In the genomic region with DNA sequence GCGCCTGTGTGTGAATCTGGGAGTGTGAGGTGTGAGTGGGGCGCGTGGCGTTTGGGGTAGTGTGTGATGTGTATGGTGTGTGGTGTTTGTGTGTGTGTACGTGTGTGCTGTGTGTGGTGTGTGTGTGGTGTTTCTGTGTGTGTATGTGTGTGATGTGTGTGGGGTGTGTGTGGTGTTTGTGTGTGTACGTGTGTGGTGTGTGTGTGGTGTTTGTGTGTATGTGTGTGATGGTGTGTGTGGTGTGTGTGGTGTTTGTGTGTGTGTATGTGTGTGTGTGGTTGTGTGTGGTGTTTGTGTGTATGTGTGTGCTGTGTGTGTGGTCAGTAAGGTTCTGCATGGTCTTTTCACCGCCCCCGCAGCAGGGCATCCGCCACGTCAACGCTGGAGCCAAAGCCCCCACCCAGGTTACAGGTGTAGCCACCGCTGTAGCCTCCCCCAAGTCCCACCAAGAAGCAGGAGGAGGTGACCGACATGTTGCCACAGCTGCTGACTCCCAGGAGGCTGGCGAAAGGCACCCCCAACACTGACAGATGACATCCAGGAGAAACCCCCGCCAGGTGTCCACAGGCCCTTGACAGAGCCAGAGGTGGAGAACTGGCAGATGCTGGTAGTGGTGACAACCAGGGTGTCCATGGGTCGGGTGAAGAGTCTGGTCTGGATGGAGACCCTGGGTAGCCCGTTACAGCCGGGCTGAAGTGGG, we compare ENCODE assay signal across 2 cellular contexts.
TF ChIP-seq lines count a peak whose summit lies in the region.

No MANE protein-coding gene starts in this region.

TF ChIP-seq in A549, 52 proteins besides CTCF, POLR2A, EP300 and RAD21:
- TF ChIP-seq FOSL2 (IDR thresholded peaks at IDR 0.05) (no peak), FOSL2 (CRISPR knock-in tag; IDR thresholded peaks at IDR 0.05) (no peak), CHD2 (IDR thresholded peaks at IDR 0.05; ENCODE audit: low read length, partially characterized antibody) (no peak), HOXB5 (CRISPR knock-in tag; IDR thresholded peaks at IDR 0.05) (no peak), KDM5A (IDR thresholded peaks at IDR 0.05) (no peak), NPAS2 (CRISPR knock-in tag; IDR thresholded peaks at IDR 0.05; ENCODE audit: borderline replicate concordance) (no peak), RCOR1 (IDR thresholded peaks at IDR 0.05; ENCODE audit: low read depth, low read length) (no peak), PHF8 (IDR thresholded peaks at IDR 0.05; ENCODE audit: borderline replicate concordance, low read depth) (no peak), SREBF2 (IDR thresholded peaks at IDR 0.05) (no peak), ZNF302 (CRISPR knock-in tag; IDR thresholded peaks at IDR 0.05) (no peak), RFX5 (IDR thresholded peaks at IDR 0.05) (no peak), CBX8 (IDR thresholded peaks at IDR 0.05) (no peak), NR3C1 (IDR thresholded peaks at IDR 0.05) (no peak), HOXA7 (CRISPR knock-in tag; IDR thresholded peaks at IDR 0.05) (no peak), EHMT2 (IDR thresholded peaks at IDR 0.05; ENCODE audit: low read depth) (no peak), CBX2 (IDR thresholded peaks at IDR 0.05; ENCODE audit: borderline replicate concordance, low read depth) (no peak), HOXB13 (CRISPR knock-in tag; IDR thresholded peaks at IDR 0.05; ENCODE audit: low read depth) (no peak), KDM1A (IDR thresholded peaks at IDR 0.05; ENCODE audit: low read depth) (no peak)
- TF ChIP-seq, protein P1, sequence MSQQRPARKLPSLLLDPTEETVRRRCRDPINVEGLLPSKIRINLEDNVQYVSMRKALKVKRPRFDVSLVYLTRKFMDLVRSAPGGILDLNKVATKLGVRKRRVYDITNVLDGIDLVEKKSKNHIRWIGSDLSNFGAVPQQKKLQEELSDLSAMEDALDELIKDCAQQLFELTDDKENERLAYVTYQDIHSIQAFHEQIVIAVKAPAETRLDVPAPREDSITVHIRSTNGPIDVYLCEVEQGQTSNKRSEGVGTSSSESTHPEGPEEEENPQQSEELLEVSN (IDR thresholded peaks at IDR 0.05; ENCODE audit: borderline replicate concordance, low read depth), result no peak
- TF ChIP-seq, protein P2, sequence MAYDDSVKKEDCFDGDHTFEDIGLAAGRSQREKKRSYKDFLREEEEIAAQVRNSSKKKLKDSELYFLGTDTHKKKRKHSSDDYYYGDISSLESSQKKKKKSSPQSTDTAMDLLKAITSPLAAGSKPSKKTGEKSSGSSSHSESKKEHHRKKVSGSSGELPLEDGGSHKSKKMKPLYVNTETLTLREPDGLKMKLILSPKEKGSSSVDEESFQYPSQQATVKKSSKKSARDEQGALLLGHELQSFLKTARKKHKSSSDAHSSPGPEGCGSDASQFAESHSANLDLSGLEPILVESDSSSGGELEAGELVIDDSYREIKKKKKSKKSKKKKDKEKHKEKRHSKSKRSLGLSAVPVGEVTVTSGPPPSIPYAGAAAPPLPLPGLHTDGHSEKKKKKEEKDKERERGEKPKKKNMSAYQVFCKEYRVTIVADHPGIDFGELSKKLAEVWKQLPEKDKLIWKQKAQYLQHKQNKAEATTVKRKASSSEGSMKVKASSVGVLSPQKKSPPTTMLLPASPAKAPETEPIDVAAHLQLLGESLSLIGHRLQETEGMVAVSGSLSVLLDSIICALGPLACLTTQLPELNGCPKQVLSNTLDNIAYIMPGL (CRISPR knock-in tag; IDR thresholded peaks at IDR 0.05; ENCODE audit: borderline replicate concordance), result no peak
- TF ChIP-seq, protein P3, sequence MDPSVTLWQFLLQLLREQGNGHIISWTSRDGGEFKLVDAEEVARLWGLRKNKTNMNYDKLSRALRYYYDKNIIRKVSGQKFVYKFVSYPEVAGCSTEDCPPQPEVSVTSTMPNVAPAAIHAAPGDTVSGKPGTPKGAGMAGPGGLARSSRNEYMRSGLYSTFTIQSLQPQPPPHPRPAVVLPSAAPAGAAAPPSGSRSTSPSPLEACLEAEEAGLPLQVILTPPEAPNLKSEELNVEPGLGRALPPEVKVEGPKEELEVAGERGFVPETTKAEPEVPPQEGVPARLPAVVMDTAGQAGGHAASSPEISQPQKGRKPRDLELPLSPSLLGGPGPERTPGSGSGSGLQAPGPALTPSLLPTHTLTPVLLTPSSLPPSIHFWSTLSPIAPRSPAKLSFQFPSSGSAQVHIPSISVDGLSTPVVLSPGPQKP (IDR thresholded peaks at IDR 0.05; ENCODE audit: low read depth, low read length), result no peak

TF ChIP-seq in GM12878, 131 proteins besides CTCF, POLR2A, EP300 and RAD21:
- TF ChIP-seq MEF2B (IDR thresholded peaks at IDR 0.05; ENCODE audit: partially characterized antibody, poor library complexity, severe bottlenecking), result peak; percentile 12
- no peak for TF ChIP-seq SMAD5 (IDR thresholded peaks at IDR 0.05; ENCODE audit: low read depth)
- 0 out of 2 replicates have a peak, but pooled peaks have one; percentile 46 for TF ChIP-seq TCF12 (IDR thresholded peaks at IDR 0.05; ENCODE audit: low read depth, low read length)
